ENCODE assay signal across 1 cellular context in genomic region chr3:5013021-5013906, GRCh38.
TF ChIP-seq lines count a peak whose summit lies in the region.

No MANE protein-coding gene starts in this region.

TF ChIP-seq in HEK293, 187 proteins besides CTCF, POLR2A, EP300 and RAD21 (continued from another document):
- TF ChIP-seq ZNF639 (tag by site-specific recombination; IDR thresholded peaks at IDR 0.05) = no peak
- TF ChIP-seq ZNF501 (tag by site-specific recombination; IDR thresholded peaks at IDR 0.05) = no peak
- no peak for TF ChIP-seq ZNF518A (tag by site-specific recombination; conservative IDR thresholded peaks at IDR 0.05; ENCODE audit: low read depth)
- TF ChIP-seq ZNF621 (tag by site-specific recombination; IDR thresholded peaks at IDR 0.05) = no peak
- peak; percentile 98 for TF ChIP-seq EGR2 (tag by site-specific recombination; IDR thresholded peaks at IDR 0.05; ENCODE audit: low read depth)
- TF ChIP-seq GLIS1 (tag by site-specific recombination; IDR thresholded peaks at IDR 0.05) = peak; percentile 92
- no peak for TF ChIP-seq ZNF324 (tag by site-specific recombination; IDR thresholded peaks at IDR 0.05)
